1 cellular context compared by ENCODE assay signal in the genomic region with DNA sequence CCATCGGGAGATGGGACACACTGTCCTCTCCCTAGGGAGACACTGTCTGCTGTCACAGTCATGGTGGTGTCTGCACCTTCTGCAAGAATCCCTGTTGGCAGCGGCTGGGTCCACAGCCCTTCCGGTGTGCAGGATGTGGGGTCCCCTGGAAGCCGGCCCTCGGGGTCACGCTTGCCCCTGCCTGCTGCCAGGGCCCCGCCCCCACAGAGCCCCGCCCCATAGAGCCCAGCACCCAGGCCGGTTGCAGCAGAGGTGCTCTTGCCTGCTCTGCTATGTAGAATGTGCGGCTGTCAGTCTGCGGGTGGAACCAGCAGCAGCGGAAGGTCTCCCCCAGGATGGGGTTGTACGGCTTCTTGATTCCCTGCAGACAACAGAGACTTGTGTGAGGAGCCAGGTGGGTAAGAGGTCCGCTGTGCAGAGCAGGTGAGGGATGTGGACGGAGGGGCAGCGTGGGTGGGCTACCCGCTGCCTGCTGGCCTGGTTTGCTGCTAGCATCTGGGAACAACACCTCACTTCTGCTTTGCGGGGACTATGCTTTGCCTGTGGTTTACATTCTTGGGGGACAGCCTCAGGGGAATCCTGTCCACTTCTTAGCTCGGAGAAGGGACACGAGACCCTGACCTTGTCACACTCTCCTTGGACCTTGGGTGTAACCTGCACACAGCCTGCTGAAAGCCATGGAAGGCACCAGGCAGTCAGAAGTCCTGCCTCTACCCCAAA.
TF ChIP-seq lines count a peak whose summit lies in the region.

No MANE protein-coding gene starts in this region.

TF ChIP-seq in WTC11, 78 proteins besides CTCF, POLR2A, EP300 and RAD21:
- TF ChIP-seq, protein P1, sequence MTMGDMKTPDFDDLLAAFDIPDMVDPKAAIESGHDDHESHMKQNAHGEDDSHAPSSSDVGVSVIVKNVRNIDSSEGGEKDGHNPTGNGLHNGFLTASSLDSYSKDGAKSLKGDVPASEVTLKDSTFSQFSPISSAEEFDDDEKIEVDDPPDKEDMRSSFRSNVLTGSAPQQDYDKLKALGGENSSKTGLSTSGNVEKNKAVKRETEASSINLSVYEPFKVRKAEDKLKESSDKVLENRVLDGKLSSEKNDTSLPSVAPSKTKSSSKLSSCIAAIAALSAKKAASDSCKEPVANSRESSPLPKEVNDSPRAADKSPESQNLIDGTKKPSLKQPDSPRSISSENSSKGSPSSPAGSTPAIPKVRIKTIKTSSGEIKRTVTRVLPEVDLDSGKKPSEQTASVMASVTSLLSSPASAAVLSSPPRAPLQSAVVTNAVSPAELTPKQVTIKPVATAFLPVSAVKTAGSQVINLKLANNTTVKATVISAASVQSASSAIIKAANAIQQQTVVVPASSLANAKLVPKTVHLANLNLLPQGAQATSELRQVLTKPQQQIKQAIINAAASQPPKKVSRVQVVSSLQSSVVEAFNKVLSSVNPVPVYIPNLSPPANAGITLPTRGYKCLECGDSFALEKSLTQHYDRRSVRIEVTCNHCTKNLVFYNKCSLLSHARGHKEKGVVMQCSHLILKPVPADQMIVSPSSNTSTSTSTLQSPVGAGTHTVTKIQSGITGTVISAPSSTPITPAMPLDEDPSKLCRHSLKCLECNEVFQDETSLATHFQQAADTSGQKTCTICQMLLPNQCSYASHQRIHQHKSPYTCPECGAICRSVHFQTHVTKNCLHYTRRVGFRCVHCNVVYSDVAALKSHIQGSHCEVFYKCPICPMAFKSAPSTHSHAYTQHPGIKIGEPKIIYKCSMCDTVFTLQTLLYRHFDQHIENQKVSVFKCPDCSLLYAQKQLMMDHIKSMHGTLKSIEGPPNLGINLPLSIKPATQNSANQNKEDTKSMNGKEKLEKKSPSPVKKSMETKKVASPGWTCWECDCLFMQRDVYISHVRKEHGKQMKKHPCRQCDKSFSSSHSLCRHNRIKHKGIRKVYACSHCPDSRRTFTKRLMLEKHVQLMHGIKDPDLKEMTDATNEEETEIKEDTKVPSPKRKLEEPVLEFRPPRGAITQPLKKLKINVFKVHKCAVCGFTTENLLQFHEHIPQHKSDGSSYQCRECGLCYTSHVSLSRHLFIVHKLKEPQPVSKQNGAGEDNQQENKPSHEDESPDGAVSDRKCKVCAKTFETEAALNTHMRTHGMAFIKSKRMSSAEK (CRISPR knock-in tag; IDR thresholded peaks at IDR 0.05; ENCODE audit: borderline replicate concordance), result no peak
- TF ChIP-seq RORB (CRISPR knock-in tag; IDR thresholded peaks at IDR 0.05) (no peak), TP53 (CRISPR knock-in tag; IDR thresholded peaks at IDR 0.05) (no peak), E2F4 (CRISPR knock-in tag; IDR thresholded peaks at IDR 0.05; ENCODE audit: borderline replicate concordance, low read depth) (no peak), ZNF263 (CRISPR knock-in tag; IDR thresholded peaks at IDR 0.05; ENCODE audit: low read depth) (no peak), JAZF1 (CRISPR knock-in tag; IDR thresholded peaks at IDR 0.05) (no peak), HMGXB4 (CRISPR knock-in tag; IDR thresholded peaks at IDR 0.05) (no peak), SP1 (CRISPR knock-in tag; conservative IDR thresholded peaks at IDR 0.05) (no peak), EMX1 (CRISPR knock-in tag; IDR thresholded peaks at IDR 0.05) (no peak), ZNF512 (CRISPR knock-in tag; IDR thresholded peaks at IDR 0.05; ENCODE audit: borderline replicate concordance) (no peak), FOXP1 (CRISPR knock-in tag; IDR thresholded peaks at IDR 0.05; ENCODE audit: borderline replicate concordance) (no peak), CBFB (CRISPR knock-in tag; IDR thresholded peaks at IDR 0.05; ENCODE audit: low read depth) (no peak), ZNF138 (CRISPR knock-in tag; conservative IDR thresholded peaks at IDR 0.05) (no peak), TEAD4 (CRISPR knock-in tag; IDR thresholded peaks at IDR 0.05) (no peak), ZNF423 (CRISPR knock-in tag; IDR thresholded peaks at IDR 0.05) (no peak), ZNF396 (CRISPR knock-in tag; IDR thresholded peaks at IDR 0.05; ENCODE audit: borderline replicate concordance) (no peak)
- TF ChIP-seq, protein P2, sequence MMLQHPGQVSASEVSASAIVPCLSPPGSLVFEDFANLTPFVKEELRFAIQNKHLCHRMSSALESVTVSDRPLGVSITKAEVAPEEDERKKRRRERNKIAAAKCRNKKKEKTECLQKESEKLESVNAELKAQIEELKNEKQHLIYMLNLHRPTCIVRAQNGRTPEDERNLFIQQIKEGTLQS (CRISPR knock-in tag; conservative IDR thresholded peaks at IDR 0.05), result no peak
